In genomic region chr11:62399172-62399867, GRCh38 we compare ENCODE assay signal across 1 cellular context.
TF ChIP-seq lines count a peak whose summit lies in the region.

No MANE protein-coding gene starts in this region.

TF ChIP-seq in HepG2, 621 proteins besides CTCF, POLR2A, EP300 and RAD21:
- TF ChIP-seq, protein P1, sequence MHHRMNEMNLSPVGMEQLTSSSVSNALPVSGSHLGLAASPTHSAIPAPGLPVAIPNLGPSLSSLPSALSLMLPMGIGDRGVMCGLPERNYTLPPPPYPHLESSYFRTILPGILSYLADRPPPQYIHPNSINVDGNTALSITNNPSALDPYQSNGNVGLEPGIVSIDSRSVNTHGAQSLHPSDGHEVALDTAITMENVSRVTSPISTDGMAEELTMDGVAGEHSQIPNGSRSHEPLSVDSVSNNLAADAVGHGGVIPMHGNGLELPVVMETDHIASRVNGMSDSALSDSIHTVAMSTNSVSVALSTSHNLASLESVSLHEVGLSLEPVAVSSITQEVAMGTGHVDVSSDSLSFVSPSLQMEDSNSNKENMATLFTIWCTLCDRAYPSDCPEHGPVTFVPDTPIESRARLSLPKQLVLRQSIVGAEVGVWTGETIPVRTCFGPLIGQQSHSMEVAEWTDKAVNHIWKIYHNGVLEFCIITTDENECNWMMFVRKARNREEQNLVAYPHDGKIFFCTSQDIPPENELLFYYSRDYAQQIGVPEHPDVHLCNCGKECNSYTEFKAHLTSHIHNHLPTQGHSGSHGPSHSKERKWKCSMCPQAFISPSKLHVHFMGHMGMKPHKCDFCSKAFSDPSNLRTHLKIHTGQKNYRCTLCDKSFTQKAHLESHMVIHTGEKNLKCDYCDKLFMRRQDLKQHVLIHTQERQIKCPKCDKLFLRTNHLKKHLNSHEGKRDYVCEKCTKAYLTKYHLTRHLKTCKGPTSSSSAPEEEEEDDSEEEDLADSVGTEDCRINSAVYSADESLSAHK (CRISPR knock-in tag; IDR thresholded peaks at IDR 0.05; ENCODE audit: borderline replicate concordance), result no peak
- TF ChIP-seq, protein P2, sequence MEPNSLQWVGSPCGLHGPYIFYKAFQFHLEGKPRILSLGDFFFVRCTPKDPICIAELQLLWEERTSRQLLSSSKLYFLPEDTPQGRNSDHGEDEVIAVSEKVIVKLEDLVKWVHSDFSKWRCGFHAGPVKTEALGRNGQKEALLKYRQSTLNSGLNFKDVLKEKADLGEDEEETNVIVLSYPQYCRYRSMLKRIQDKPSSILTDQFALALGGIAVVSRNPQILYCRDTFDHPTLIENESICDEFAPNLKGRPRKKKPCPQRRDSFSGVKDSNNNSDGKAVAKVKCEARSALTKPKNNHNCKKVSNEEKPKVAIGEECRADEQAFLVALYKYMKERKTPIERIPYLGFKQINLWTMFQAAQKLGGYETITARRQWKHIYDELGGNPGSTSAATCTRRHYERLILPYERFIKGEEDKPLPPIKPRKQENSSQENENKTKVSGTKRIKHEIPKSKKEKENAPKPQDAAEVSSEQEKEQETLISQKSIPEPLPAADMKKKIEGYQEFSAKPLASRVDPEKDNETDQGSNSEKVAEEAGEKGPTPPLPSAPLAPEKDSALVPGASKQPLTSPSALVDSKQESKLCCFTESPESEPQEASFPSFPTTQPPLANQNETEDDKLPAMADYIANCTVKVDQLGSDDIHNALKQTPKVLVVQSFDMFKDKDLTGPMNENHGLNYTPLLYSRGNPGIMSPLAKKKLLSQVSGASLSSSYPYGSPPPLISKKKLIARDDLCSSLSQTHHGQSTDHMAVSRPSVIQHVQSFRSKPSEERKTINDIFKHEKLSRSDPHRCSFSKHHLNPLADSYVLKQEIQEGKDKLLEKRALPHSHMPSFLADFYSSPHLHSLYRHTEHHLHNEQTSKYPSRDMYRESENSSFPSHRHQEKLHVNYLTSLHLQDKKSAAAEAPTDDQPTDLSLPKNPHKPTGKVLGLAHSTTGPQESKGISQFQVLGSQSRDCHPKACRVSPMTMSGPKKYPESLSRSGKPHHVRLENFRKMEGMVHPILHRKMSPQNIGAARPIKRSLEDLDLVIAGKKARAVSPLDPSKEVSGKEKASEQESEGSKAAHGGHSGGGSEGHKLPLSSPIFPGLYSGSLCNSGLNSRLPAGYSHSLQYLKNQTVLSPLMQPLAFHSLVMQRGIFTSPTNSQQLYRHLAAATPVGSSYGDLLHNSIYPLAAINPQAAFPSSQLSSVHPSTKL (CRISPR knock-in tag; IDR thresholded peaks at IDR 0.05), result no peak
- TF ChIP-seq CCAR2 (optimal IDR thresholded peaks at IDR 0.05; ENCODE audit: low read depth, low read length) (no peak), ARNTL (CRISPR knock-in tag; IDR thresholded peaks at IDR 0.05) (no peak), ELF3 (CRISPR knock-in tag; IDR thresholded peaks at IDR 0.05) (no peak), CEBPB (IDR thresholded peaks at IDR 0.05; ENCODE audit: borderline replicate concordance, low read depth, low read length) (no peak), HDAC1 (CRISPR knock-in tag; IDR thresholded peaks at IDR 0.05) (no peak), AGO2 (optimal IDR thresholded peaks at IDR 0.05; ENCODE audit: low read depth, low read length) (no peak), ZBTB37 (CRISPR knock-in tag; IDR thresholded peaks at IDR 0.05) (no peak), ZMYM2 (CRISPR knock-in tag; IDR thresholded peaks at IDR 0.05) (no peak), ZBED4 (CRISPR knock-in tag; IDR thresholded peaks at IDR 0.05; ENCODE audit: borderline replicate concordance) (no peak), MYC (CRISPR knock-in tag; IDR thresholded peaks at IDR 0.05; ENCODE audit: borderline replicate concordance) (no peak), REL (CRISPR knock-in tag; conservative IDR thresholded peaks at IDR 0.05) (no peak), ISL2 (CRISPR knock-in tag; IDR thresholded peaks at IDR 0.05) (no peak), HNF4A (CRISPR knock-in tag; IDR thresholded peaks at IDR 0.05) (no peak)
